ENCODE assay signal across 1 cellular context in the genomic region with DNA sequence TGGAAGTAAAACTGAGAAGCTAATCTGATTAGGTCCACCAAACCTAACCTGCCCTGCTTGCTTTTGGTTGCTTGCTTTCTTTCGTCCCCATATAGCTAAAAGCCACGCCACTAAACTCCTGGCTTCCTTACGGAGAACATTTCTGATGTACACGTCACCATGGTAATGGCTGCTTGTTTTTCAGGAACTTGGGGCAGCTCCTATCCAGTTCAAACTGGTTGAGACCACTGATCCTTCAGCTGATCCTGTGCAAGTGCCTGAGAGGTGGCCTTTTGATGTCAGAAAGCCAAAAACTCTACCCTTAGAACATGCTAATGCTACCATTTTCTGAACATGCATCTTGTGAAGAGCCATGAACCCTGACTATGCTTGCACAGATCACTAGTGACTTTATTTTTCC.
TF ChIP-seq lines count a peak whose summit lies in the region.

No MANE protein-coding gene starts in this region.

TF ChIP-seq in K562, 482 proteins besides CTCF, POLR2A, EP300 and RAD21:
- TF ChIP-seq RFX1 (IDR thresholded peaks at IDR 0.05), result peak; percentile 18; the same call in 1 of the 2 replicates
- TF ChIP-seq KLF16 (IDR thresholded peaks at IDR 0.05), result peak; percentile 67; the same call in 1 of the 2 replicates
- TF ChIP-seq ZKSCAN1 (IDR thresholded peaks at IDR 0.05; ENCODE audit: low read depth, low read length), result no peak
- TF ChIP-seq SMAD1 (IDR thresholded peaks at IDR 0.05; ENCODE audit: low read depth, low read length, partially characterized antibody), result no peak
- no peak for TF ChIP-seq RAD51 (IDR thresholded peaks at IDR 0.05; ENCODE audit: borderline replicate concordance, low read depth)
- TF ChIP-seq, protein P1, sequence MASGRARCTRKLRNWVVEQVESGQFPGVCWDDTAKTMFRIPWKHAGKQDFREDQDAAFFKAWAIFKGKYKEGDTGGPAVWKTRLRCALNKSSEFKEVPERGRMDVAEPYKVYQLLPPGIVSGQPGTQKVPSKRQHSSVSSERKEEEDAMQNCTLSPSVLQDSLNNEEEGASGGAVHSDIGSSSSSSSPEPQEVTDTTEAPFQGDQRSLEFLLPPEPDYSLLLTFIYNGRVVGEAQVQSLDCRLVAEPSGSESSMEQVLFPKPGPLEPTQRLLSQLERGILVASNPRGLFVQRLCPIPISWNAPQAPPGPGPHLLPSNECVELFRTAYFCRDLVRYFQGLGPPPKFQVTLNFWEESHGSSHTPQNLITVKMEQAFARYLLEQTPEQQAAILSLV (tag; IDR thresholded peaks at IDR 0.05), result no peak
- TF ChIP-seq ZEB2 (IDR thresholded peaks at IDR 0.05), result no peak
- TF ChIP-seq CREB1 (IDR thresholded peaks at IDR 0.05), result no peak
- TF ChIP-seq CREB1 (CRISPR knock-in tag; IDR thresholded peaks at IDR 0.05), result no peak
- no peak for TF ChIP-seq ELF1 (tag; IDR thresholded peaks at IDR 0.05)
- no peak for TF ChIP-seq ZNF586 (CRISPR knock-in tag; conservative IDR thresholded peaks at IDR 0.05)
- TF ChIP-seq, protein P2, sequence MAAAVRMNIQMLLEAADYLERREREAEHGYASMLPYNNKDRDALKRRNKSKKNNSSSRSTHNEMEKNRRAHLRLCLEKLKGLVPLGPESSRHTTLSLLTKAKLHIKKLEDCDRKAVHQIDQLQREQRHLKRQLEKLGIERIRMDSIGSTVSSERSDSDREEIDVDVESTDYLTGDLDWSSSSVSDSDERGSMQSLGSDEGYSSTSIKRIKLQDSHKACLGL (CRISPR knock-in tag; IDR thresholded peaks at IDR 0.05; ENCODE audit: borderline replicate concordance, poor library complexity, severe bottlenecking), result no peak
TF ChIP-seq in K562: peak in this region for 2.
